Comparison of ENCODE assay signal across 25 cellular contexts in genomic region chr5:178965465-178966055, GRCh38. TPM values are rescaled to one million over a fixed set of nuclear protein-coding genes. Genes with fewer than 3 reads are reported as not detected.
"Had no signal": no experiment of that assay in that cellular context is flagged by ENCODE, and none has a peak within 500 bp of the region (broad histone marks: within the 10 kb centered on the region; RNA-seq: fewer than 3 reads in every experiment).

No MANE protein-coding gene starts in this region.

- H3K4me1 ChIP-seq: esophagus squamous epithelium, foreskin keratinocyte, right atrium auricular region, tibial artery, upper lobe of left lung, uterus had no signal

- H3K36me3 ChIP-seq: uterus had no signal

- H3K27me3 ChIP-seq: esophagus squamous epithelium, foreskin keratinocyte, hepatocyte, right atrium auricular region, tibial artery, upper lobe of left lung, uterus had no signal

- H3K4me2 ChIP-seq: hepatocyte had no signal

- DNase-seq: effector memory CD8-positive, alpha-beta T cell; esophagus squamous epithelium; foreskin keratinocyte; head of caudate nucleus; left colon; left ventricle myocardium superior; natural killer cell; posterior cingulate gyrus; small intestine; stimulated activated CD4-positive, alpha-beta T cell treated with anti-CD3 and anti-CD28 coated beads, Interleukin-12 subunit alpha, Interleukin-12 subunit beta, amount 100 ng/mL, for 4 hours; stimulated activated naive CD4-positive, alpha-beta T cell; tibial artery; upper lobe of left lung; uterus had no signal

- H3K27ac Mint-ChIP-seq: effector memory CD8-positive, alpha-beta T cell; natural killer cell had no signal

- H3K27ac ChIP-seq: esophagus squamous epithelium, foreskin keratinocyte, hepatocyte, right atrium auricular region, tibial artery, upper lobe of left lung, uterus had no signal

- H3K4me3 Mint-ChIP-seq: effector memory CD8-positive, alpha-beta T cell; natural killer cell; neural crest cell had no signal

- H2AFZ ChIP-seq: hepatocyte had no signal

- ATAC-seq: effector memory CD8-positive, alpha-beta T cell; foreskin keratinocyte; left colon; left ventricle myocardium superior; natural killer cell had no signal

- H3K4me3 ChIP-seq: hepatocyte, right atrium auricular region, tibial artery, upper lobe of left lung, uterus had no signal

- H3K4me1 Mint-ChIP-seq: natural killer cell, neural crest cell had no signal

RNA-seq across cellular contexts. Expression of gene ZNF454, which starts 24.6 kb away (rescaled TPM):
- total RNA-seq: mononuclear cell, myocyte, natural killer cell had no signal
- polyA plus RNA-seq: hepatocyte had no signal

RNA-seq across cellular contexts. Expression of gene GRM6, which starts 29.6 kb away (rescaled TPM):
- total RNA-seq: epithelial cell of proximal tubule, esophagus squamous epithelium, foreskin keratinocyte, hepatocyte, kidney epithelial cell, left colon, left ventricle myocardium superior, lung microvascular endothelial cell, mesenteric fat pad, mononuclear cell, myocyte, natural killer cell, neural crest cell, osteocyte, pulmonary artery endothelial cell, right atrium auricular region, upper lobe of left lung, uterus had no signal
- polyA plus RNA-seq: foreskin keratinocyte, hepatocyte, small intestine had no signal
